In the genomic region with DNA sequence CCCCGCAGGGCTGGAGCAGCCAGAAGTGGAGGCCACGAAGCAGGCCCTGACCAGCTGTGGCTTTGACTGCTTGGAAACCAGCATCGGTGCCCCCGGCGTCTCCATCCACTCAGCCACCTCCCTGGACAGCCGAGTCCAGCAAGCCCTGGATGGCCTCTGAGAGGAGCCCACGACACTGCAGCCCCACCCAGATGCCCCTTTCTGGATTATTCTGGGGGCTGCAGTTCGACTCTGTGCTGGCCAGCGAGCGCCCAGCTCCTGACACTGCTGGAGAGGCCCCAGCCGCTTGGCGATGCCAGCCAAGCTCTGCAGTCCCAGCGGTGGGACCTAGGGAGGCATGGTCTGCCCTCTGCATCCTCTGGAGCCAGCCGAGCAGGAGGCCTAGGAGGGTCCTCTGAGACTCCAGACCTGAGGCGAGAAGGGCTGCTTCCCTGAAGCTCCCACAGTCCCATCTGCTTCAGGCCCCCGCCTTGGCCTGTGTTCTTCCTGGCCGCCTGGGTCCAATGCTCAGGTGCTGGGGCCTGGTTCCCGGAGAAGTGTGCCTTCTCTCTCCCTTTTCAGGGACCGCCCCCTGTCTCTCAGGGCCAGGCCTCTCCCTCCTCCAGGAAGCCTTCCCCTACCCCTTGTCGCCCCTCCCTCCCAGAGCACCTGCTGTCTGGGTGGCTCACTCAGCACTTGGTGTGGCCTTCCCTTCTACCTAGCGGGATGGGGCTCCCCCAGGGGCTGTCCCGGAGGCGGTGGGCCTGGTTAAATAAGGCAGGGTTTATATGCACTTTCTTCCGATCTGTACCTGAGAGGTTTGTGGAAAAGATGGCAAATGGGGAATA, we compare ENCODE assay signal across 26 cellular contexts. TPM values are rescaled to one million over a fixed set of nuclear protein-coding genes. Genes with fewer than 3 reads are reported as not detected.
DNase-seq lines count a peak whose midpoint lies in the region; TF ChIP-seq lines count a peak whose summit lies in the region.
"Had no signal": no experiment of that assay in that cellular context is flagged by ENCODE, and none has a peak within 500 bp of the region (broad histone marks: within the 10 kb centered on the region; RNA-seq: fewer than 3 reads in every experiment).

No MANE protein-coding gene starts in this region.

- POLR2A ChIA-PET in SK-N-SH (lab: Yijun Ruan, JAX) = interaction anchor here (0.6 to 2.5 kb wide), 7 partner anchors 10 to 123 kb away, joined by 3 to 14 read pairs (median 6); no protein-coding TSS in a partner anchor

- H3K4me1 Mint-ChIP-seq in glutamatergic neuron (ENCODE audit: low read depth, unreplicated experiment) = peaks cover 39% of the 10 kb centered on the region

- no peaks in the 10 kb centered on the region for H3K79me2 ChIP-seq in SK-N-SH (ENCODE audit: insufficient read depth)
- H3K79me2 ChIP-seq: hepatocyte had no signal

- no peak overlapping the region for H3K4me3 Mint-ChIP-seq in glutamatergic neuron (ENCODE audit: unreplicated experiment)
- H3K4me3 Mint-ChIP-seq: activated B cell treated with CpG ODN at 0.5 μM for 24 hours; activated naive CD8-positive, alpha-beta T cell had no signal

- no peak overlapping the region for H2AFZ ChIP-seq in SK-N-SH (ENCODE audit: low read depth)
- H2AFZ ChIP-seq: hepatocyte had no signal

- H3K4me3 ChIP-seq in BLaER1 (no peak overlapping the region), SK-N-SH (ENCODE audit: low read depth in 2 of 2, low read length in 1 of 2) (no peak overlapping the region)
- H3K4me3 ChIP-seq in effector memory CD4-positive, alpha-beta T cell (ENCODE audit: insufficient read depth, low read depth, low read length, poor library complexity, severe bottlenecking) = no peak overlapping the region
- H3K4me3 ChIP-seq: esophagus squamous epithelium, HAP-1, hepatocyte, right lobe of liver, suprapubic skin, upper lobe of right lung had no signal

- H3K27ac ChIP-seq in BLaER1 (no peak overlapping the region), SK-N-SH (ENCODE audit: low read depth in 2 of 2, low read length in 1 of 2) (peak overlapping the region in 1 of 2 experiments; percentile 53; a peak in 2 of 4 replicates)
- H3K27ac ChIP-seq in effector memory CD4-positive, alpha-beta T cell (ENCODE audit: insufficient read depth, low read length, poor library complexity, severe bottlenecking) = no peak overlapping the region
- H3K27ac ChIP-seq: esophagus squamous epithelium, hepatocyte, right lobe of liver, suprapubic skin, upper lobe of right lung had no signal

- H3K27me3 Mint-ChIP-seq in glutamatergic neuron (ENCODE audit: unreplicated experiment) = peaks cover 21% of the 10 kb centered on the region
- H3K27me3 Mint-ChIP-seq: activated B cell treated with CpG ODN at 0.5 μM for 24 hours; activated naive CD8-positive, alpha-beta T cell had no signal

- no peaks in the 10 kb centered on the region for H3K36me3 ChIP-seq in BLaER1
- H3K36me3 ChIP-seq in effector memory CD4-positive, alpha-beta T cell (ENCODE audit: control insufficient read depth, insufficient read depth, low read length) = peaks cover 4% of the 10 kb centered on the region
- no peaks in the 10 kb centered on the region for H3K36me3 ChIP-seq in SK-N-SH (replicated peaks in 1 of 2; ENCODE audit: control insufficient read depth in 1 of 2, insufficient read depth in 2 of 2, low read length in 1 of 2)

- H3F3A ChIP-seq in SK-N-SH (replicated peaks; ENCODE audit: insufficient read depth) = peaks cover 3% of the 10 kb centered on the region

- H3K9me2 ChIP-seq in SK-N-SH = no peaks in the 10 kb centered on the region

- TF ChIP-seq CTCF in glutamatergic neuron (IDR thresholded peaks at IDR 0.05; ENCODE audit: partially characterized antibody, unreplicated experiment) (no peak), SK-N-SH (IDR thresholded peaks at IDR 0.05) (no peak)

- TF ChIP-seq RAD21 in SK-N-SH (IDR thresholded peaks at IDR 0.05; ENCODE audit: low read length) = no peak

- H3K9me3 ChIP-seq in BLaER1 (no peaks in the 10 kb centered on the region), SK-N-SH (no peaks in the 10 kb centered on the region)
- H3K9me3 ChIP-seq in effector memory CD4-positive, alpha-beta T cell (ENCODE audit: control insufficient read depth, low read length) = no peaks in the 10 kb centered on the region
- H3K9me3 ChIP-seq: esophagus squamous epithelium, HAP-1, right lobe of liver, suprapubic skin, upper lobe of right lung had no signal

- H3K9ac ChIP-seq in BLaER1 (no peak overlapping the region), SK-N-SH (no peak overlapping the region)

- peaks cover 15% of the 10 kb centered on the region for H3K9me3 Mint-ChIP-seq in glutamatergic neuron (ENCODE audit: unreplicated experiment)
- H3K9me3 Mint-ChIP-seq: activated B cell treated with CpG ODN at 0.5 μM for 24 hours; activated T-helper 2 cell treated with anti-CD3 and anti-CD28 coated beads, Interferon-gamma antibody, Interleukin-2, Interleukin-4, amounts not matched to agents 10 μg/mL and 5 μg/mL and 100 μg/mL, durations not matched to agents 14 hours and 24 hours and 36 hours; neural crest cell had no signal

- H3K27ac Mint-ChIP-seq in glutamatergic neuron (ENCODE audit: unreplicated experiment) = peak overlapping the region; percentile 38
- H3K27ac Mint-ChIP-seq: activated B cell treated with CpG ODN at 0.5 μM for 24 hours; activated naive CD8-positive, alpha-beta T cell; activated T-helper 2 cell treated with anti-CD3 and anti-CD28 coated beads, Interferon-gamma antibody, Interleukin-2, Interleukin-4, amounts not matched to agents 10 μg/mL and 5 μg/mL and 100 μg/mL, durations not matched to agents 14 hours and 24 hours and 36 hours had no signal

- H3K4me1 ChIP-seq in BLaER1 (peaks cover 74% of the 10 kb centered on the region), SK-N-SH (ENCODE audit: control insufficient read depth in 1 of 2, insufficient read depth in 2 of 2, low read depth in 1 of 2, low read length in 1 of 2) (peaks cover 0 to 37% of the 10 kb centered on the region in 2 experiments; a peak in 2 of 4 replicates)
- peaks cover 22% of the 10 kb centered on the region for H3K4me1 ChIP-seq in effector memory CD4-positive, alpha-beta T cell (ENCODE audit: control insufficient read depth, insufficient read depth, low read length, poor library complexity, severe bottlenecking)

- peak; percentile 13 for DNase-seq in DMS53 treated with DMSO at 0.1 percent for 48 hours (lab: John Stamatoyannopoulos, UW; ENCODE audit: unreplicated experiment)
- peak; percentile 76 to 79 for DNase-seq in NCI-H524 (lab: John Stamatoyannopoulos, UW)
- peak; percentile 36 for DNase-seq in glutamatergic neuron
- DNase-seq in effector memory CD4-positive, alpha-beta T cell = no peak
- DNase-seq in SK-N-SH = no peak
- no peak for DNase-seq in NCI-H1930 (lab: John Stamatoyannopoulos, UW)
- DNase-seq: activated B cell treated with CpG ODN at 0.5 μM for 24 hours; esophagus squamous epithelium; left colon; NCI-H1417; NCI-H2081; NCI-H446 treated with DMSO at 0.1 percent for 48 hours; NK-92 treated with Interleukin-12 subunit alpha and Interleukin-12 subunit beta, amount 100 ng/mL, for 24 hours; right lobe of liver; SIG-M5; stimulated activated CD4-positive, alpha-beta T cell treated with anti-CD3 and anti-CD28 coated beads, Interleukin-2, amount 100 ng/mL, for 48 hours; SW 1271; T-helper 9 cell; upper lobe of right lung had no signal

- H3K27me3 ChIP-seq in BLaER1 = no peaks in the 10 kb centered on the region
- H3K27me3 ChIP-seq in effector memory CD4-positive, alpha-beta T cell (replicated peaks; ENCODE audit: control insufficient read depth, insufficient read depth, low read length, poor library complexity, severe bottlenecking) = no peaks in the 10 kb centered on the region
- H3K27me3 ChIP-seq in SK-N-SH (ENCODE audit: insufficient read depth) = no peaks in the 10 kb centered on the region
- H3K27me3 ChIP-seq: hepatocyte, right lobe of liver, suprapubic skin, upper lobe of right lung had no signal

- H4K20me1 ChIP-seq in BLaER1 = peaks cover 31% of the 10 kb centered on the region
- H4K20me1 ChIP-seq in SK-N-SH (ENCODE audit: insufficient read depth) = no peaks in the 10 kb centered on the region

- CTCF ChIA-PET in SK-N-SH (lab: Yijun Ruan, JAX) = interaction anchor here (0.7 to 14.2 kb wide), 53 partner anchors 10 to 835 kb away, joined by 3 to 175 read pairs (median 7); a partner anchor contains a TSS

- no peaks in the 10 kb centered on the region for H3K36me3 Mint-ChIP-seq in glutamatergic neuron (ENCODE audit: unreplicated experiment)

- whole genome bisulfite sequencing in SK-N-SH (ENCODE audit: low lambda C conversion rate) = 87% methylated on average over 15 of the region's 24 CpGs

- H3K4me2 ChIP-seq in BLaER1 (peak overlapping the region; percentile 70), SK-N-SH (no peak overlapping the region)

- no peak for TF ChIP-seq EP300 in SK-N-SH (IDR thresholded peaks at IDR 0.05; ENCODE audit: borderline replicate concordance in 1 of 2, low read depth in 1 of 2, low read length in 1 of 2)

TF ChIP-seq in SK-N-SH, 30 proteins besides CTCF, POLR2A, EP300 and RAD21:
- TF ChIP-seq SMC3 (IDR thresholded peaks at IDR 0.05; ENCODE audit: low read depth, low read length) = no peak
- no peak for TF ChIP-seq CHD2 (IDR thresholded peaks at IDR 0.05; ENCODE audit: low read length, partially characterized antibody)
- no peak for TF ChIP-seq MXI1 (IDR thresholded peaks at IDR 0.05; ENCODE audit: low read depth, low read length)
- no peak for TF ChIP-seq RFX5 (IDR thresholded peaks at IDR 0.05; ENCODE audit: low read length)
- no peak for TF ChIP-seq SIN3A (IDR thresholded peaks at IDR 0.05; ENCODE audit: borderline replicate concordance, low read depth, low read length)

RNA-seq across cellular contexts. Expression of a gene that starts 23.0 kb away (rescaled TPM):
- total RNA-seq in glutamatergic neuron (ENCODE audit: unreplicated experiment) = 53.6 TPM
- 6.3 and 7.0 TPM in 2 replicates for polyA plus RNA-seq in SK-N-SH (2012; rRNA removed)
- polyA plus RNA-seq in SK-N-SH (2012; cell fraction: cytosol; rRNA removed) = 2.8 and 5.3 TPM in 2 replicates
- 9.3 and 10.3 TPM in 2 replicates for polyA plus RNA-seq in SK-N-SH (2012; cell fraction: nucleus; rRNA removed)

RNA-seq across cellular contexts. Expression of a gene that starts 23.3 kb away (rescaled TPM):
- 28.7 TPM for total RNA-seq in glutamatergic neuron (ENCODE audit: unreplicated experiment)
- polyA plus RNA-seq in SK-N-SH (2012; rRNA removed) = 14.8 and 15.9 TPM in 2 replicates
- polyA plus RNA-seq in SK-N-SH (2012; cell fraction: cytosol; rRNA removed) = 11.7 and 14.3 TPM in 2 replicates
- polyA plus RNA-seq in SK-N-SH (2012; cell fraction: nucleus; rRNA removed) = 18.6 and 20.3 TPM in 2 replicates

Comparison
In these comparisons a context has a peak if more than half of its experiments do, and no peak if none do; other contexts are left out.
1. DNase-seq: peak in DMS53 treated with DMSO at 0.1 percent for 48 hours (single experiment), NCI-H524 (2 of 2) and glutamatergic neuron (single experiment); none in effector memory CD4-positive, alpha-beta T cell (0 of 3), SK-N-SH (single experiment) and NCI-H1930 (0 of 2).